Comparison of ENCODE assay signal across 29 cellular contexts in the genomic region with DNA sequence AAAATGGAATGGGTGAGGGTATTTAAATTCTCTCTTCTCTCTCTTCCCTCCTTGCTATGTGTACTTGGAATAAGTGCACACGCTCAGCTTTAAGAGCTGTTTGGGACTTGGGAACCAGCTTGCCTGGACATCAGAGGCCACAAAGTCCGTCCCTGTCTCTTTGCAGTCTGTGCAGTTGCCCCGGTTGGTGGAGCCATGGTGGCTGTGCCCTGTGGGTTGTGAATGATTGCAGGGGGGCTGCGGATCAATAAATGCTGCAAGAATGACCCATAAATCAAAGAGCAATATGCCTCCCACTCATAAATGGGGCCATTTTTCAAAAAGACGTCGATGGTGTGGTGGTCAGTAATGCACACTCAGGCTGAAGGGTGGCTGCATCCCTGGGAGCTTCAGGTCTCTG.
"Had no signal": no experiment of that assay in that cellular context is flagged by ENCODE, and none has a peak within 500 bp of the region (broad histone marks: within the 10 kb centered on the region; RNA-seq: fewer than 3 reads in every experiment).

No MANE protein-coding gene starts in this region.

- H3K4me1 Mint-ChIP-seq: stimulated activated memory B cell treated with anti-CD40 and anti-IgM and Interleukin-4, amounts not matched to agents 10 μg/mL and 1 μg/mL and 100 μg/mL, for 72 hours had no signal

- H3K4me3 Mint-ChIP-seq: naive thymus-derived CD8-positive, alpha-beta T cell; natural killer cell treated with Interleukin-12 subunit alpha and Interleukin-12 subunit beta and Interleukin-15 and Interleukin-18, amount 100 ng/mL, for 72 hours; neural progenitor cell; stimulated activated memory B cell treated with anti-CD40 and anti-IgM and Interleukin-4, amounts not matched to agents 10 μg/mL and 1 μg/mL and 100 μg/mL, for 72 hours; stimulated activated naive CD8-positive, alpha-beta T cell treated with anti-CD3 and anti-CD28 coated beads, Interleukin-15, amount 100 ng/mL, for 72 hours; type B pancreatic cell had no signal

- H3K9me3 ChIP-seq: pancreas, psoas muscle, right lobe of liver, sigmoid colon, suprapubic skin, testis, tibial artery, transverse colon, upper lobe of right lung, uterus had no signal

- H3K4me3 ChIP-seq: neural progenitor cell, pancreas, psoas muscle, right lobe of liver, sigmoid colon, suprapubic skin, testis, tibial artery, transverse colon, upper lobe of right lung, uterus had no signal

- H2AFZ ChIP-seq: neural progenitor cell had no signal

- H3K9me3 Mint-ChIP-seq: natural killer cell treated with Interleukin-12 subunit alpha and Interleukin-12 subunit beta and Interleukin-15 and Interleukin-18, amount 100 ng/mL, for 72 hours; stimulated activated naive CD8-positive, alpha-beta T cell treated with anti-CD3 and anti-CD28 coated beads, Interleukin-15, amount 100 ng/mL, for 72 hours; type B pancreatic cell had no signal

- H3K4me1 ChIP-seq: neural progenitor cell, pancreas, psoas muscle, right lobe of liver, sigmoid colon, suprapubic skin, testis, tibial artery, transverse colon, upper lobe of right lung, uterus had no signal

- H3K9ac ChIP-seq: neural progenitor cell had no signal

- DNase-seq: naive B cell; naive thymus-derived CD8-positive, alpha-beta T cell; occipital lobe; pancreas; psoas muscle; right cardiac atrium; right lobe of liver; sigmoid colon; small intestine; stimulated activated CD4-positive, alpha-beta T cell treated with anti-CD3 and anti-CD28 coated beads, Interleukin-12 subunit alpha, Interleukin-12 subunit beta, amount 100 ng/mL, for 4 hours; stimulated activated CD4-positive, alpha-beta T cell treated with anti-CD3 and anti-CD28 coated beads, Interleukin-1b, Interleukin-23, amount 100 ng/mL, for 48 hours; stimulated activated CD4-positive, alpha-beta T cell treated with anti-CD3 and anti-CD28 coated beads, Interleukin-4, amount 100 ng/mL, for 1 hour; stimulated activated CD4-positive, alpha-beta T cell treated with anti-CD3 and anti-CD28 coated beads, Interleukin-4, amount 100 ng/mL, for 4 hours; stimulated activated CD8-positive, alpha-beta memory T cell treated with anti-CD3 and anti-CD28 coated beads, Interleukin-4, amount 100 ng/mL, for 48 hours; stimulated activated naive CD4-positive, alpha-beta T cell; stimulated activated naive CD8-positive, alpha-beta T cell treated with anti-CD3 and anti-CD28 coated beads, Interleukin-15, amount 100 ng/mL, for 72 hours; stimulated activated naive CD8-positive, alpha-beta T cell treated with anti-CD3 and anti-CD28 coated beads, Interleukin-15, Interleukin-2, amounts not matched to agents 100 U/mL and 50 U/mL, for 24 hours; substantia nigra; testis; tibial artery; transverse colon; upper lobe of right lung; uterus had no signal

- H3K27ac Mint-ChIP-seq: natural killer cell treated with Interleukin-12 subunit alpha and Interleukin-12 subunit beta and Interleukin-15 and Interleukin-18, amount 100 ng/mL, for 72 hours; neural progenitor cell; progenitor cell of endocrine pancreas; stimulated activated memory B cell treated with anti-CD40 and anti-IgM and Interleukin-4, amounts not matched to agents 10 μg/mL and 1 μg/mL and 100 μg/mL, for 72 hours; stimulated activated naive CD8-positive, alpha-beta T cell treated with anti-CD3 and anti-CD28 coated beads, Interleukin-15, amount 100 ng/mL, for 72 hours; type B pancreatic cell had no signal

- H3K27me3 ChIP-seq: neural progenitor cell, pancreas, right lobe of liver, testis, transverse colon, upper lobe of right lung, uterus had no signal

- H3K36me3 ChIP-seq: neural progenitor cell, pancreas, right lobe of liver, sigmoid colon, suprapubic skin, tibial artery, transverse colon, upper lobe of right lung, uterus had no signal

- H3K27me3 Mint-ChIP-seq: natural killer cell treated with Interleukin-12 subunit alpha and Interleukin-12 subunit beta and Interleukin-15 and Interleukin-18, amount 100 ng/mL, for 72 hours; stimulated activated naive CD8-positive, alpha-beta T cell treated with anti-CD3 and anti-CD28 coated beads, Interleukin-15, amount 100 ng/mL, for 72 hours had no signal

- H3K27ac ChIP-seq: neural progenitor cell, pancreas, psoas muscle, right lobe of liver, sigmoid colon, suprapubic skin, testis, tibial artery, transverse colon, upper lobe of right lung, uterus had no signal

- H3K4me2 ChIP-seq: neural progenitor cell had no signal

- H3K36me3 Mint-ChIP-seq: naive B cell; naive thymus-derived CD8-positive, alpha-beta T cell; natural killer cell treated with Interleukin-12 subunit alpha and Interleukin-12 subunit beta and Interleukin-15 and Interleukin-18, amount 100 ng/mL, for 72 hours; neural progenitor cell; stimulated activated memory B cell treated with anti-CD40 and anti-IgM and Interleukin-4, amounts not matched to agents 10 μg/mL and 1 μg/mL and 100 μg/mL, for 72 hours; type B pancreatic cell had no signal
